ENCODE assay signal across 17 cellular contexts in genomic region chr3:137471553-137472204, GRCh38.
DNase-seq lines count a peak whose midpoint lies in the region; ATAC-seq, FAIRE-seq and TF ChIP-seq lines count a peak whose summit lies in the region.
"Had no signal": no experiment of that assay in that cellular context is flagged by ENCODE, and none has a peak within 500 bp of the region (broad histone marks: within the 10 kb centered on the region; RNA-seq: fewer than 3 reads in every experiment).

No MANE protein-coding gene starts in this region.

- H3K4me3 ChIP-seq in liver (ENCODE audit: low read depth in 1 of 3, low read length in 3 of 3) (no peak overlapping the region), HepG2 (replicated peaks in 1 of 3; ENCODE audit: insufficient read depth in 1 of 3, low read depth in 2 of 3, low read length in 3 of 3) (no peak overlapping the region), brain microvascular endothelial cell (ENCODE audit: low read depth, low read length) (no peak overlapping the region)
- H3K4me3 ChIP-seq: BLaER1 treated with 17β-estradiol and CSF1 and Interleukin-3, amounts not matched to agents 10 nM and 100 nM; GM23338 had no signal

- H3K27ac Mint-ChIP-seq in nephron progenitor cell: peak overlapping the region; percentile 33
- no peak overlapping the region for H3K27ac Mint-ChIP-seq in activated T-cell treated with anti-CD3 and anti-CD28 coated beads, Interleukin-2, amount 50 U/mL, for 72 hours
- H3K27ac Mint-ChIP-seq: CD8-positive, alpha-beta T cell; GM23338 had no signal

- H3K9ac ChIP-seq in liver (ENCODE audit: low read depth in 1 of 2, low read length in 2 of 2) (no peak overlapping the region), HepG2 (ENCODE audit: insufficient read depth, low read depth, low read length) (no peak overlapping the region)
- H3K9ac ChIP-seq: BLaER1 treated with 17β-estradiol and CSF1 and Interleukin-3, amounts not matched to agents 10 nM and 100 nM had no signal

- no peak for TF ChIP-seq EP300 in HepG2 (IDR thresholded peaks at IDR 0.05; ENCODE audit: low read depth in 2 of 2, low read length in 2 of 2)
- TF ChIP-seq EP300 in HepG2 (CRISPR knock-in tag; IDR thresholded peaks at IDR 0.05; ENCODE audit: borderline replicate concordance): no peak

- POLR2A ChIA-PET in HepG2 (lab: Yijun Ruan, JAX): no interaction called here

- H3K36me3 ChIP-seq in liver (ENCODE audit: control insufficient read depth in 4 of 4, insufficient read depth in 3 of 4, low read depth in 1 of 4, low read length in 3 of 4): no peaks in the 10 kb centered on the region
- no peaks in the 10 kb centered on the region for H3K36me3 ChIP-seq in HepG2 (replicated peaks in 1 of 2; ENCODE audit: control insufficient read depth in 1 of 2, insufficient read depth in 2 of 2, low read length in 2 of 2)
- H3K36me3 ChIP-seq in brain microvascular endothelial cell (replicated peaks): no peaks in the 10 kb centered on the region
- H3K36me3 ChIP-seq: BLaER1 treated with 17β-estradiol and CSF1 and Interleukin-3, amounts not matched to agents 10 nM and 100 nM had no signal

- no peak overlapping the region for H2AFZ ChIP-seq in HepG2 (ENCODE audit: low read length)

- H3K9me3 ChIP-seq in liver (ENCODE audit: control insufficient read depth in 4 of 4, low read length in 3 of 4) (no peaks in the 10 kb centered on the region), HepG2 (ENCODE audit: low read length) (no peaks in the 10 kb centered on the region)
- H3K9me3 ChIP-seq: BLaER1 treated with 17β-estradiol and CSF1 and Interleukin-3, amounts not matched to agents 10 nM and 100 nM had no signal

- FAIRE-seq in HepG2 (lab: Jason Lieb, UNC): no peak

- ATAC-seq in HepG2: no peak
- no peak for ATAC-seq in activated T-cell treated with anti-CD3 and anti-CD28 coated beads, Interleukin-2, amount 50 U/mL, for 72 hours (replicated peaks in 1 of 2)
- ATAC-seq: CD8-positive, alpha-beta T cell; GM23338 had no signal

- in situ Hi-C loops in HepG2 (cut with HindIII; ENCODE audit: extremely low pct_ligation_motif_present, low pct_unique_long_range_greater_than_20kb): no loop called here
- in situ Hi-C loops in brain microvascular endothelial cell (cut with HindIII; ENCODE audit: low pct_ligation_motif_present, low sequenced_read_pairs): no loop called here

- no peaks in the 10 kb centered on the region for H3K36me3 Mint-ChIP-seq in nephron progenitor cell (ENCODE audit: low read depth)
- no peaks in the 10 kb centered on the region for H3K36me3 Mint-ChIP-seq in activated T-cell treated with anti-CD3 and anti-CD28 coated beads, Interleukin-2, amount 50 U/mL, for 72 hours (ENCODE audit: insufficient read depth in 2 of 2)
- H3K36me3 Mint-ChIP-seq: CD8-positive, alpha-beta T cell had no signal

- no peaks in the 10 kb centered on the region for H3K79me2 ChIP-seq in HepG2 (ENCODE audit: insufficient read depth, low read length)

- BruUV-seq in HepG2 (replicated peaks; lab: Mats Ljungman, UMichigan): no TSS peak

- H3K27ac ChIP-seq in liver (ENCODE audit: low read depth in 1 of 2, low read length in 2 of 2) (no peak overlapping the region), HepG2 (ENCODE audit: extremely low read length, insufficient read depth, low read length) (no peak overlapping the region), brain microvascular endothelial cell (no peak overlapping the region)
- H3K27ac ChIP-seq: BLaER1 treated with 17β-estradiol and CSF1 and Interleukin-3, amounts not matched to agents 10 nM and 100 nM had no signal

- no peak overlapping the region for H3K4me3 Mint-ChIP-seq in nephron progenitor cell
- H3K4me3 Mint-ChIP-seq in activated T-cell treated with anti-CD3 and anti-CD28 coated beads, Interleukin-2, amount 50 U/mL, for 72 hours: no peak overlapping the region
- H3K4me3 Mint-ChIP-seq: CD8-positive, alpha-beta T cell; GM23338 had no signal

- CTCF ChIA-PET in HepG2 (lab: Yijun Ruan, JAX; ENCODE audit: low intra/inter-chr PET ratio, low total read pairs): no interaction called here

- H3K4me1 Mint-ChIP-seq in nephron progenitor cell: peaks cover 25% of the 10 kb centered on the region
- H3K4me1 Mint-ChIP-seq in activated T-cell treated with anti-CD3 and anti-CD28 coated beads, Interleukin-2, amount 50 U/mL, for 72 hours (ENCODE audit: low read depth): no peaks in the 10 kb centered on the region

- H3K27me3 ChIP-seq in liver (ENCODE audit: control insufficient read depth in 4 of 4, insufficient read depth in 4 of 4, low read length in 3 of 4) (no peaks in the 10 kb centered on the region), HepG2 (ENCODE audit: control insufficient read depth in 1 of 2, insufficient read depth in 2 of 2, low read length in 2 of 2) (no peaks in the 10 kb centered on the region; a peak in 1 of 5 replicates), brain microvascular endothelial cell (replicated peaks) (no peaks in the 10 kb centered on the region)
- H3K27me3 ChIP-seq: BLaER1 treated with 17β-estradiol and CSF1 and Interleukin-3, amounts not matched to agents 10 nM and 100 nM had no signal

- TF ChIP-seq CTCF in liver (IDR thresholded peaks at IDR 0.05; ENCODE audit: low read depth, low read length, missing input control): no peak
- TF ChIP-seq CTCF in HepG2 (CRISPR knock-in tag; IDR thresholded peaks at IDR 0.05): no peak
- TF ChIP-seq CTCF in nephron progenitor cell (IDR thresholded peaks at IDR 0.05): no peak
- no peak for TF ChIP-seq CTCF in brain microvascular endothelial cell (IDR thresholded peaks at IDR 0.05; ENCODE audit: low read depth, low read length, missing control alignments)

- H3K4me1 ChIP-seq in liver (ENCODE audit: control insufficient read depth in 4 of 4, insufficient read depth in 4 of 4, low read length in 3 of 4) (no peaks in the 10 kb centered on the region), HepG2 (ENCODE audit: insufficient read depth, low read length) (no peaks in the 10 kb centered on the region)
- H3K4me1 ChIP-seq: BLaER1 treated with 17β-estradiol and CSF1 and Interleukin-3, amounts not matched to agents 10 nM and 100 nM had no signal

- TF ChIP-seq RAD21 in liver (IDR thresholded peaks at IDR 0.05): no peak
- no peak for TF ChIP-seq RAD21 in HepG2 (CRISPR knock-in tag; IDR thresholded peaks at IDR 0.05)

- DNase-seq in HepG2 (ENCODE audit: low spot score) (no peak), left kidney (ENCODE audit: low read depth, low spot score) (peak; percentile 51), nephron progenitor cell (no peak), brain microvascular endothelial cell (no peak)
- no peak for DNase-seq in stimulated activated CD8-positive, alpha-beta memory T cell treated with anti-CD3 and anti-CD28 coated beads, Interleukin-4, amount 100 ng/mL, for 48 hours
- no peak for DNase-seq in activated T-cell treated with anti-CD3 and anti-CD28 coated beads, Interleukin-2, amount 50 U/mL, for 72 hours
- DNase-seq: 8988T; Calu3; CD8-positive, alpha-beta T cell; DMS 273 treated with DMSO at 0.1 percent for 48 hours; DMS53; DND-41; EL; H7 had no signal

- no peaks in the 10 kb centered on the region for H4K20me1 ChIP-seq in HepG2 (ENCODE audit: insufficient read depth, low read length)
- H4K20me1 ChIP-seq: BLaER1 treated with 17β-estradiol and CSF1 and Interleukin-3, amounts not matched to agents 10 nM and 100 nM had no signal

- peaks cover 3% of the 10 kb centered on the region for H3K9me3 Mint-ChIP-seq in nephron progenitor cell
- peaks cover 0 to 2% of the 10 kb centered on the region in 2 donors for H3K9me3 Mint-ChIP-seq in activated T-cell treated with anti-CD3 and anti-CD28 coated beads, Interleukin-2, amount 50 U/mL, for 72 hours
- H3K9me3 Mint-ChIP-seq: CD8-positive, alpha-beta T cell; GM23338 had no signal

- peaks cover 3% of the 10 kb centered on the region for H3K27me3 Mint-ChIP-seq in nephron progenitor cell (ENCODE audit: low read depth, poor library complexity)
- H3K27me3 Mint-ChIP-seq in activated T-cell treated with anti-CD3 and anti-CD28 coated beads, Interleukin-2, amount 50 U/mL, for 72 hours (ENCODE audit: low read depth): no peaks in the 10 kb centered on the region

- 74% methylated on average over 5 of the region's 5 CpGs for WGBS in liver
- WGBS in HepG2 (ENCODE audit: low lambda C conversion rate): 45% methylated on average over 5 of the region's 5 CpGs

- intact Hi-C loops in HepG2 (cut with micrococcal nuclease; ENCODE audit: unreplicated experiment): no loop called here

- TF ChIP-seq POLR2A in HepG2 (IDR thresholded peaks at IDR 0.05; ENCODE audit: insufficient read depth in 1 of 2, low read depth in 2 of 2, low read length in 2 of 2): no peak

- no peak overlapping the region for H3K4me2 ChIP-seq in HepG2 (ENCODE audit: low read depth, low read length)
- H3K4me2 ChIP-seq: BLaER1 treated with 17β-estradiol and CSF1 and Interleukin-3, amounts not matched to agents 10 nM and 100 nM; GM23338 had no signal

TF ChIP-seq in liver, 16 proteins besides CTCF, POLR2A, EP300 and RAD21 (continues in another document):
- no peak for TF ChIP-seq ZBTB33 (IDR thresholded peaks at IDR 0.05)

TF ChIP-seq in HepG2, 621 proteins besides CTCF, POLR2A, EP300 and RAD21:
- no peak for TF ChIP-seq ZMAT5 (CRISPR knock-in tag; IDR thresholded peaks at IDR 0.05; ENCODE audit: borderline replicate concordance, low read depth)
